Comparison of ENCODE assay signal across 28 cellular contexts in genomic region chr6:2203264-2203663, GRCh38.
"Had no signal": no experiment of that assay in that cellular context is flagged by ENCODE, and none has a peak within 500 bp of the region (broad histone marks: within the 10 kb centered on the region; RNA-seq: fewer than 3 reads in every experiment).

No MANE protein-coding gene starts in this region.

- H3K27ac Mint-ChIP-seq: activated CD4-positive, alpha-beta T cell treated with anti-CD3 and anti-CD28 coated beads, Interleukin-2, amount 10 ng/mL, durations not matched to agents 7 days and 5 days; activated CD8-positive, alpha-beta memory T cell treated with anti-CD3 and anti-CD28 coated beads, Interleukin-2, amount 10 ng/mL, durations not matched to agents 7 days and 5 days; activated CD8-positive, alpha-beta T cell treated with anti-CD3 and anti-CD28 coated beads for 36 hours; activated naive CD4-positive, alpha-beta T cell treated with anti-CD3 and anti-CD28 coated beads, Interleukin-2, amount 50 U/mL, for 24 hours; activated T-helper 1 cell treated with anti-CD3 and anti-CD28 coated beads, Interleukin-12 subunit alpha, Interleukin-12 subunit beta, Interleukin-2, Interleukin-4 antibody, amounts not matched to agents 30 ng/mL and 10 ng/mL and 1 ng/mL, durations not matched to agents 14 hours and 24 hours and 36 hours; naive thymus-derived CD4-positive, alpha-beta T cell; neural progenitor cell; progenitor cell of endocrine pancreas; stimulated activated effector memory CD8-positive, alpha-beta T cell treated with anti-CD3 and anti-CD28 coated beads, Interleukin-12 subunit alpha, Interleukin-12 subunit beta, amount 100 ng/mL, for 72 hours; stimulated activated naive CD8-positive, alpha-beta T cell treated with anti-CD3 and anti-CD28 coated beads, Interleukin-15, amount 100 ng/mL, for 72 hours had no signal

- H3K27ac ChIP-seq: colonic mucosa, foreskin keratinocyte, neural progenitor cell, suprapubic skin, WERI-Rb-1 had no signal

- DNase-seq: activated CD4-positive, alpha-beta T cell treated with anti-CD3 and anti-CD28 coated beads, Interleukin-2, amount 10 ng/mL, durations not matched to agents 7 days and 5 days; activated CD4-positive, CD25-positive, alpha-beta regulatory T cell treated with anti-CD3 and anti-CD28 coated beads, Interleukin-2, amount 50 U/mL, for 72 hours; activated CD8-positive, alpha-beta memory T cell treated with anti-CD3 and anti-CD28 coated beads, Interleukin-2, amount 10 ng/mL, durations not matched to agents 7 days and 5 days; activated CD8-positive, alpha-beta T cell treated with anti-CD3 and anti-CD28 coated beads for 36 hours; activated gamma-delta T cell; aorta; colonic mucosa; effector CD4-positive, alpha-beta T cell; erythroblast; foreskin keratinocyte; islet precursor cell; left colon; naive thymus-derived CD4-positive, alpha-beta T cell; stimulated activated CD4-positive, alpha-beta T cell treated with anti-CD3 and anti-CD28 coated beads, Interleukin-1b, Interleukin-23, amount 100 ng/mL, for 48 hours; stimulated activated naive CD8-positive, alpha-beta T cell treated with anti-CD3 and anti-CD28 coated beads, Interleukin-15, amount 100 ng/mL, for 72 hours; T-helper 1 cell; trophoblast cell; uterus; WERI-Rb-1 had no signal

- H3K36me3 Mint-ChIP-seq: activated CD8-positive, alpha-beta memory T cell treated with anti-CD3 and anti-CD28 coated beads, Interleukin-2, amount 10 ng/mL, durations not matched to agents 7 days and 5 days; activated naive CD4-positive, alpha-beta T cell treated with anti-CD3 and anti-CD28 coated beads, Interleukin-2, amount 50 U/mL, for 24 hours; naive thymus-derived CD4-positive, alpha-beta T cell; neural progenitor cell; stimulated activated effector memory CD8-positive, alpha-beta T cell treated with anti-CD3 and anti-CD28 coated beads, Interleukin-12 subunit alpha, Interleukin-12 subunit beta, amount 100 ng/mL, for 72 hours had no signal

- H3K9me3 Mint-ChIP-seq: activated CD4-positive, alpha-beta T cell treated with anti-CD3 and anti-CD28 coated beads, Interleukin-2, amount 10 ng/mL, durations not matched to agents 7 days and 5 days; activated CD8-positive, alpha-beta T cell treated with anti-CD3 and anti-CD28 coated beads for 36 hours; activated naive CD4-positive, alpha-beta T cell treated with anti-CD3 and anti-CD28 coated beads, Interleukin-2, amount 50 U/mL, for 24 hours; activated T-helper 1 cell treated with anti-CD3 and anti-CD28 coated beads, Interleukin-12 subunit alpha, Interleukin-12 subunit beta, Interleukin-2, Interleukin-4 antibody, amounts not matched to agents 30 ng/mL and 10 ng/mL and 1 ng/mL, durations not matched to agents 14 hours and 24 hours and 36 hours; central memory CD8-positive, alpha-beta T cell; naive thymus-derived CD4-positive, alpha-beta T cell; stimulated activated effector memory CD8-positive, alpha-beta T cell treated with anti-CD3 and anti-CD28 coated beads, Interleukin-12 subunit alpha, Interleukin-12 subunit beta, amount 100 ng/mL, for 72 hours; stimulated activated naive CD8-positive, alpha-beta T cell treated with anti-CD3 and anti-CD28 coated beads, Interleukin-15, amount 100 ng/mL, for 72 hours had no signal

- H3K27me3 Mint-ChIP-seq: activated CD4-positive, alpha-beta T cell treated with anti-CD3 and anti-CD28 coated beads, Interleukin-2, amount 10 ng/mL, durations not matched to agents 7 days and 5 days; activated CD8-positive, alpha-beta memory T cell treated with anti-CD3 and anti-CD28 coated beads, Interleukin-2, amount 10 ng/mL, durations not matched to agents 7 days and 5 days; activated CD8-positive, alpha-beta T cell treated with anti-CD3 and anti-CD28 coated beads for 36 hours; activated naive CD4-positive, alpha-beta T cell treated with anti-CD3 and anti-CD28 coated beads, Interleukin-2, amount 50 U/mL, for 24 hours; central memory CD8-positive, alpha-beta T cell; progenitor cell of endocrine pancreas; stimulated activated naive CD8-positive, alpha-beta T cell treated with anti-CD3 and anti-CD28 coated beads, Interleukin-15, amount 100 ng/mL, for 72 hours had no signal

- H3K4me3 ChIP-seq: colonic mucosa, lung, neural progenitor cell, skin epidermis, suprapubic skin, uterus had no signal

- H3K27me3 ChIP-seq: colonic mucosa, foreskin keratinocyte, neural progenitor cell, suprapubic skin, uterus had no signal

- H3K36me3 ChIP-seq: colonic mucosa, neural progenitor cell, suprapubic skin, uterus, WERI-Rb-1 had no signal

- ATAC-seq: activated CD8-positive, alpha-beta memory T cell treated with anti-CD3 and anti-CD28 coated beads, Interleukin-2, amount 10 ng/mL, durations not matched to agents 7 days and 5 days; activated CD8-positive, alpha-beta T cell treated with anti-CD3 and anti-CD28 coated beads for 36 hours; foreskin keratinocyte; left colon; naive thymus-derived CD4-positive, alpha-beta T cell; stimulated activated effector memory CD8-positive, alpha-beta T cell treated with anti-CD3 and anti-CD28 coated beads, Interleukin-12 subunit alpha, Interleukin-12 subunit beta, amount 100 ng/mL, for 72 hours; stimulated activated naive CD8-positive, alpha-beta T cell treated with anti-CD3 and anti-CD28 coated beads, Interleukin-15, amount 100 ng/mL, for 72 hours had no signal

- H3K4me3 Mint-ChIP-seq: activated CD4-positive, alpha-beta T cell treated with anti-CD3 and anti-CD28 coated beads, Interleukin-2, amount 10 ng/mL, durations not matched to agents 7 days and 5 days; activated CD8-positive, alpha-beta memory T cell treated with anti-CD3 and anti-CD28 coated beads, Interleukin-2, amount 10 ng/mL, durations not matched to agents 7 days and 5 days; activated CD8-positive, alpha-beta T cell treated with anti-CD3 and anti-CD28 coated beads for 36 hours; activated naive CD4-positive, alpha-beta T cell treated with anti-CD3 and anti-CD28 coated beads, Interleukin-2, amount 50 U/mL, for 24 hours; activated T-helper 1 cell treated with anti-CD3 and anti-CD28 coated beads, Interleukin-12 subunit alpha, Interleukin-12 subunit beta, Interleukin-2, Interleukin-4 antibody, amounts not matched to agents 30 ng/mL and 10 ng/mL and 1 ng/mL, durations not matched to agents 14 hours and 24 hours and 36 hours; central memory CD8-positive, alpha-beta T cell; naive thymus-derived CD4-positive, alpha-beta T cell; neural progenitor cell; stimulated activated effector memory CD8-positive, alpha-beta T cell treated with anti-CD3 and anti-CD28 coated beads, Interleukin-12 subunit alpha, Interleukin-12 subunit beta, amount 100 ng/mL, for 72 hours; stimulated activated naive CD8-positive, alpha-beta T cell treated with anti-CD3 and anti-CD28 coated beads, Interleukin-15, amount 100 ng/mL, for 72 hours had no signal

- H3K4me1 ChIP-seq: colonic mucosa, foreskin keratinocyte, neural progenitor cell, suprapubic skin, uterus had no signal

- H3K9me3 ChIP-seq: colonic mucosa, suprapubic skin, uterus had no signal

- H3K4me1 Mint-ChIP-seq: activated CD4-positive, alpha-beta T cell treated with anti-CD3 and anti-CD28 coated beads, Interleukin-2, amount 10 ng/mL, durations not matched to agents 7 days and 5 days; activated CD8-positive, alpha-beta memory T cell treated with anti-CD3 and anti-CD28 coated beads, Interleukin-2, amount 10 ng/mL, durations not matched to agents 7 days and 5 days; activated naive CD4-positive, alpha-beta T cell treated with anti-CD3 and anti-CD28 coated beads, Interleukin-2, amount 50 U/mL, for 24 hours; neural progenitor cell; stimulated activated effector memory CD8-positive, alpha-beta T cell treated with anti-CD3 and anti-CD28 coated beads, Interleukin-12 subunit alpha, Interleukin-12 subunit beta, amount 100 ng/mL, for 72 hours; stimulated activated naive CD8-positive, alpha-beta T cell treated with anti-CD3 and anti-CD28 coated beads, Interleukin-15, amount 100 ng/mL, for 72 hours had no signal
